23 cellular contexts compared by ENCODE assay signal in the genomic region with DNA sequence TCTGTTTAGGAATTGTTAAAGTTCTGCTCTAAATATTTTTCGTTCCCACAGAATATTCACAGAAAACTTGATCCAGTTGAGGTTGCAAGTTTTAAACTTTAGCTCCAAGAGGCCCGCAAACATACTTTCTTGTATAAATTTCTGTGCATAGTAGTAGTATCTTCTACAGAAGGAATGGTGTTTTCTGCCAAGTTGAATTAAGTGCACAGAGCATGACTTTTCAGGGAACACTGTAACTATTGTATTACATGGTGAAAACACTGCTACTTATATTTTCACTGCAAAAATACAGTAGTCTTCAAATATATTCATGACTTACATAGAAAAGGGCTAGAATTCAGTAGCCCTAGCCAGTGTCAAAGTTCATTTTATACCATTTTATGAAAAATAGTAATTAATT.
"Had no signal": no experiment of that assay in that cellular context is flagged by ENCODE, and none has a peak within 500 bp of the region (broad histone marks: within the 10 kb centered on the region; RNA-seq: fewer than 3 reads in every experiment).

No MANE protein-coding gene starts in this region.

- DNase-seq: dermis blood vessel endothelial cell; dorsolateral prefrontal cortex; effector CD4-positive, alpha-beta T cell; effector memory CD4-positive, alpha-beta T cell; foreskin fibroblast; glutamatergic neuron; head of caudate nucleus; heart right ventricle; hippocampal formation; left cardiac atrium; left lung; left ventricle myocardium superior; lower lobe of right lung; mesenchymal stem cell; mucosa of descending colon; naive B cell; naive thymus-derived CD8-positive, alpha-beta T cell had no signal

- ATAC-seq: gastroesophageal sphincter; heart right ventricle; left cardiac atrium; left lung; left ventricle myocardium superior; lower lobe of right lung; mucosa of descending colon; naive thymus-derived CD8-positive, alpha-beta T cell had no signal

- FAIRE-seq: colon, endothelial cell of umbilical vein, frontal cortex, islet of Langerhans, keratinocyte had no signal
